Comparison of ENCODE assay signal across 26 cellular contexts in genomic region chr2:16290311-16291020, GRCh38.
"Had no signal": no experiment of that assay in that cellular context is flagged by ENCODE, and none has a peak within 500 bp of the region (broad histone marks: within the 10 kb centered on the region; RNA-seq: fewer than 3 reads in every experiment).

No MANE protein-coding gene starts in this region.

- H3K36me3 ChIP-seq: neural progenitor cell, ovary, right lobe of liver, sigmoid colon, suprapubic skin, tibial artery, transverse colon, upper lobe of left lung, vagina had no signal

- H3K4me1 ChIP-seq: parathyroid adenoma, psoas muscle, right lobe of liver, sigmoid colon, suprapubic skin, testis, tibial artery, transverse colon, upper lobe of left lung, vagina had no signal

- H3K27ac ChIP-seq: neural progenitor cell, ovary, parathyroid adenoma, psoas muscle, right lobe of liver, sigmoid colon, suprapubic skin, testis, tibial artery, transverse colon, upper lobe of left lung, vagina had no signal

- DNase-seq: natural killer cell; occipital lobe; ovary; posterior cingulate gyrus; psoas muscle; right cardiac atrium; right lobe of liver; sigmoid colon; small intestine; stimulated activated CD4-positive, alpha-beta T cell treated with anti-CD3 and anti-CD28 coated beads, Interleukin-1b, Interleukin-23, amount 100 ng/mL, for 48 hours; stimulated activated CD4-positive, alpha-beta T cell treated with anti-CD3 and anti-CD28 coated beads, Interleukin-4, amount 100 ng/mL, for 1 hour; stimulated activated CD4-positive, alpha-beta T cell treated with anti-CD3 and anti-CD28 coated beads, Interleukin-4, amount 100 ng/mL, for 4 hours; stimulated activated CD8-positive, alpha-beta memory T cell treated with anti-CD3 and anti-CD28 coated beads, Interleukin-4, amount 100 ng/mL, for 48 hours; stimulated activated naive CD4-positive, alpha-beta T cell; stimulated activated naive CD8-positive, alpha-beta T cell treated with anti-CD3 and anti-CD28 coated beads, Interleukin-15, amount 100 ng/mL, for 72 hours; stimulated activated naive CD8-positive, alpha-beta T cell treated with anti-CD3 and anti-CD28 coated beads, Interleukin-15, Interleukin-2, amounts not matched to agents 100 U/mL and 50 U/mL, for 24 hours; substantia nigra; testis; tibial artery; transverse colon; upper lobe of left lung had no signal

- H3K9me3 ChIP-seq: ovary, psoas muscle, right lobe of liver, sigmoid colon, suprapubic skin, testis, tibial artery, transverse colon, upper lobe of left lung, vagina had no signal

- H3K27me3 ChIP-seq: neural progenitor cell, ovary, right lobe of liver, sigmoid colon, testis, transverse colon, upper lobe of left lung, vagina had no signal

- ATAC-seq: natural killer cell; psoas muscle; right cardiac atrium; right lobe of liver; stimulated activated memory B cell treated with anti-CD40 and anti-IgM and Interleukin-4, amounts not matched to agents 10 μg/mL and 1 μg/mL and 100 μg/mL, for 72 hours; stimulated activated naive CD8-positive, alpha-beta T cell treated with anti-CD3 and anti-CD28 coated beads, Interleukin-15, amount 100 ng/mL, for 72 hours; stimulated activated naive CD8-positive, alpha-beta T cell treated with anti-CD3 and anti-CD28 coated beads, Interleukin-15, Interleukin-2, amounts not matched to agents 100 U/mL and 50 U/mL, for 24 hours had no signal

- H3K4me3 ChIP-seq: neural progenitor cell, ovary, psoas muscle, right lobe of liver, sigmoid colon, suprapubic skin, testis, tibial artery, transverse colon, upper lobe of left lung, vagina had no signal
